Comparison of ENCODE assay signal across 8 cellular contexts in the genomic region with DNA sequence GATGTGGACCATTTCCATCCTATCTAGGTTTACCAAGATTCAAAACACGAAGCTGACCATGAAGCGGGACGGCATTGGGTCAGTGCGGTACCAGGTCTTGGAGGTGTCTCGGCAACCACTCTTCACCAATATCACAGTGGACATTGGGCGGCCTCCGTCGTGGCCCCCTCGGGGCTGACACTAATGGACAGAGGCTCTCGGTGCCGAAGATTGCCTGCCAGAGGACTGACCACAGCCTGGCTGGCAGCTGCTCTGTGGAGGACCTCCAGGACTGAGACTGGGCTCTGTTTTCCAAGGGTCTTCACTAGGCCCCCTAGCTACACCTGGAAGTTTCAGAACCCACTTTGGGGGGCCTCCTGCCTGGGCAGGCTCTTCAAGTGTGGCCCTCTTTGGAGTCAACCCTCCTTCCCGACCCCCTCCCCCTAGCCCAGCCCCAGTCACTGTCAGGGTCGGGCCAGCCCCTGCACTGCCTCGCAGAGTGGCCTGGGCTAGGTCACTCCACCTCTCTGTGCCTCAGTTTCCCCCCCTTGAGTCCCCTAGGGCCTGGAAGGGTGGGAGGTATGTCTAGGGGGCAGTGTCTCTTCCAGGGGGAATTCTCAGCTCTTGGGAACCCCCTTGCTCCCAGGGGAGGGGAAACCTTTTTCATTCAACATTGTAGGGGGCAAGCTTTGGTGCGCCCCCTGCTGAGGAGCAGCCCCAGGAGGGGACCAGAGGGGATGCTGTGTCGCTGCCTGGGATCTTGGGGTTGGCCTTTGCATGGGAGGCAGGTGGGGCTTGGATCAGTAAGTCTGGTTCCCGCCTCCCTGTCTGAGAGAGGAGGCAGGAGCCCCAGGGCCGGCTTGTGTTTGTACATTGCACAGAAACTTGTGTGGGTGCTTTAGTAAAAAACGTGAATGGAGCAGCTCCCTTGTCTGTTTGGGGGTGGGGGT. TPM values are rescaled to one million over a fixed set of nuclear protein-coding genes. Genes with fewer than 3 reads are reported as not detected.
DNase-seq lines count a peak whose midpoint lies in the region; ATAC-seq and TF ChIP-seq lines count a peak whose summit lies in the region.

No MANE protein-coding gene starts in this region.

- H3K9me3 Mint-ChIP-seq in GM23338 (no peaks in the 10 kb centered on the region), T-cell (no peaks in the 10 kb centered on the region)

- no peaks in the 10 kb centered on the region for H3K36me3 ChIP-seq in GM23338 (ENCODE audit: insufficient read depth)
- H3K36me3 ChIP-seq in gastroesophageal sphincter: peaks cover 0 to 10% of the 10 kb centered on the region in 2 donors
- peaks cover 11% of the 10 kb centered on the region for H3K36me3 ChIP-seq in skeletal muscle satellite cell (ENCODE audit: insufficient read depth, low read length)

- H3K79me2 ChIP-seq in GM23338 (replicated peaks; ENCODE audit: insufficient read depth): no peaks in the 10 kb centered on the region

- H3K4me3 Mint-ChIP-seq in GM23338 (peak overlapping the region; percentile 87), T-cell (peak overlapping the region; percentile 90 to 94 (median 92))

- H3K4me3 ChIP-seq in GM23338 (peak overlapping the region; percentile 82), gastroesophageal sphincter (peak overlapping the region; percentile 52 to 74), skeletal muscle satellite cell (ENCODE audit: low read length) (peak overlapping the region; percentile 81)

- TF ChIP-seq POLR2A in gastroesophageal sphincter (IDR thresholded peaks at IDR 0.05): no peak

- POLR2A ChIA-PET in T-cell (lab: Charles Lee): interaction anchor here in 1 of 2 donors (0.5 kb wide), 1 partner anchor 314 kb away, joined by 4 read pairs; no protein-coding TSS in a partner anchor

- no peak for DNase-seq in GM23338 (ENCODE audit: low spot score)
- DNase-seq in T-cell: no peak
- no peak for DNase-seq in GM19238 (ENCODE audit: insufficient read length, low spot score)
- DNase-seq in SW480 (ENCODE audit: low spot score): no peak
- no peak for DNase-seq in NOMO-1 (lab: John Stamatoyannopoulos, UW; ENCODE audit: unreplicated experiment in 2 of 2)

- peaks cover 10% of the 10 kb centered on the region for H3K4me1 ChIP-seq in GM23338 (ENCODE audit: insufficient read depth)
- peaks cover 0 to 22% (median 7%) of the 10 kb centered on the region in 3 donors for H3K4me1 ChIP-seq in gastroesophageal sphincter
- H3K4me1 ChIP-seq in skeletal muscle satellite cell (ENCODE audit: control insufficient read depth, insufficient read depth, low read length): peaks cover 12% of the 10 kb centered on the region

- peak overlapping the region; percentile 80 for H3K9ac ChIP-seq in skeletal muscle satellite cell (ENCODE audit: low read depth, low read length)

- peaks cover 11% of the 10 kb centered on the region for H3K36me3 Mint-ChIP-seq in GM23338 (ENCODE audit: low read depth)
- no peaks in the 10 kb centered on the region for H3K36me3 Mint-ChIP-seq in T-cell

- peaks cover 42% of the 10 kb centered on the region for H3K27me3 Mint-ChIP-seq in GM23338 (ENCODE audit: insufficient read depth, low read depth, poor library complexity)
- H3K27me3 Mint-ChIP-seq in T-cell: no peaks in the 10 kb centered on the region

- peak overlapping the region; percentile 72; the same call in 1 of the 2 replicates for H3K27ac ChIP-seq in GM23338 (ENCODE audit: low read depth)
- H3K27ac ChIP-seq in gastroesophageal sphincter: peak overlapping the region; percentile 11 to 84 (median 80)

- H3F3A ChIP-seq in GM23338 (replicated peaks; ENCODE audit: low read depth): peaks cover 21% of the 10 kb centered on the region

- no peak for TF ChIP-seq EP300 in gastroesophageal sphincter (IDR thresholded peaks at IDR 0.05)

- no peaks in the 10 kb centered on the region for H3K9me2 ChIP-seq in GM23338 (ENCODE audit: insufficient read depth)

- peaks cover 18% of the 10 kb centered on the region for H3K4me1 Mint-ChIP-seq in GM23338
- peaks cover 12 to 16% (median 12%) of the 10 kb centered on the region in 3 donors for H3K4me1 Mint-ChIP-seq in T-cell

- H2AFZ ChIP-seq in GM23338: peak overlapping the region; percentile 96; the same call in 1 of the 2 replicates

- peak; percentile 0; the same call in 2 of the 3 replicates for ATAC-seq in GM23338
- no peak for ATAC-seq in T-cell (replicated peaks in 1 of 4)
- ATAC-seq in gastroesophageal sphincter: no peak
- no peak for ATAC-seq in HG03280 (IDR thresholded peaks at IDR 0.05; ENCODE audit: unreplicated experiment)

- CTCF ChIA-PET in T-cell (lab: Charles Lee): no interaction called here

- TF ChIP-seq CTCF in GM23338 (conservative IDR thresholded peaks at IDR 0.05; ENCODE audit: low read depth in 2 of 2) (peak in 1 of 2 experiments; percentile 22; a peak in 2 of 4 replicates), gastroesophageal sphincter (IDR thresholded peaks at IDR 0.05) (no peak)

- H4K20me1 ChIP-seq in GM23338 (replicated peaks; ENCODE audit: insufficient read depth): no peaks in the 10 kb centered on the region

- H3K27me3 ChIP-seq in GM23338 (ENCODE audit: insufficient read depth): peaks cover 11% of the 10 kb centered on the region; the same call in 1 of the 2 replicates
- no peaks in the 10 kb centered on the region for H3K27me3 ChIP-seq in gastroesophageal sphincter
- no peaks in the 10 kb centered on the region for H3K27me3 ChIP-seq in skeletal muscle satellite cell (ENCODE audit: control insufficient read depth, insufficient read depth, low read length)

- H3K4me2 ChIP-seq in GM23338 (peak overlapping the region; percentile 97), skeletal muscle satellite cell (ENCODE audit: low read length) (peak overlapping the region; percentile 98)

- no peaks in the 10 kb centered on the region for H3K9me3 ChIP-seq in gastroesophageal sphincter
- H3K9me3 ChIP-seq in skeletal muscle satellite cell (replicated peaks; ENCODE audit: low read length): no peaks in the 10 kb centered on the region

- peak overlapping the region; percentile 59; the same call in 1 of the 2 replicates for H3K27ac Mint-ChIP-seq in GM23338
- H3K27ac Mint-ChIP-seq in T-cell: no peak overlapping the region

- 0 to 20% methylated on average over 1 of the region's 19 CpGs for WGBS in gastroesophageal sphincter (ENCODE audit: low coverage in 1 of 2), 2 donors

TF ChIP-seq in GM23338, 12 proteins besides CTCF, POLR2A, EP300 and RAD21:
- TF ChIP-seq CREB1 (CRISPR knock-in tag; IDR thresholded peaks at IDR 0.05; ENCODE audit: low read depth) (no peak), EZH2phosphoT487 (IDR thresholded peaks at IDR 0.05; ENCODE audit: unreplicated experiment) (no peak)

RNA-seq across cellular contexts. Expression of a gene that starts 0.9 kb away (rescaled TPM):
- total RNA-seq in GM23338 (2014; rRNA removed; shearing (Covaris generic)): 8.3 and 9.5 TPM in 2 replicates
- polyA plus RNA-seq in GM23338 (2016; fragmentation: Nextera tagmentation; extraction: Ambion mirVana): 13.4 and 17.2 TPM in 2 replicates
- 1 to 10 TPM in 3 of 5 donors, under 1 TPM in 2; 0.50 to 4.3 (median 1.7) TPM for total RNA-seq in T-cell
- 1 to 10 TPM; 5.0 to 6.2 (median 5.5) TPM for total RNA-seq in gastroesophageal sphincter
- 2.3 and 5.0 TPM in 2 replicates for total RNA-seq in skeletal muscle satellite cell (2012; rRNA removed)

RNA-seq across cellular contexts. Expression of a gene that starts 11.5 kb away (rescaled TPM):
- total RNA-seq in GM23338 (2014; rRNA removed; shearing (Covaris generic)): 52.7 and 63.1 TPM in 2 replicates
- polyA plus RNA-seq in GM23338 (2016; fragmentation: Nextera tagmentation; extraction: Ambion mirVana): 22.4 and 22.8 TPM in 2 replicates
- total RNA-seq in T-cell: 1 to 10 TPM; 1.2 to 5.3 (median 3.1) TPM
- 100 to 1,000 TPM in 1 of 4 donors, 10 to 100 TPM in 3; 34.4 to 129 (median 37.6) TPM for total RNA-seq in gastroesophageal sphincter
- 72.8 and 94.4 TPM in 2 replicates for total RNA-seq in skeletal muscle satellite cell (2012; rRNA removed)

RNA-seq across cellular contexts. Expression of a gene that starts 15.8 kb away (rescaled TPM):
- total RNA-seq in GM23338 (2014; rRNA removed; shearing (Covaris generic)): 112 and 116 TPM in 2 replicates
- polyA plus RNA-seq in GM23338 (2016; fragmentation: Nextera tagmentation; extraction: Ambion mirVana): 142 and 149 TPM in 2 replicates
- total RNA-seq in T-cell (10 to 100 TPM; 57.5 to 88.6 (median 69.5) TPM), gastroesophageal sphincter (100 to 1,000 TPM in 1 of 4 donors, 10 to 100 TPM in 3; 67.9 to 107 (median 89.9) TPM)
- 75.8 and 112 TPM in 2 replicates for total RNA-seq in skeletal muscle satellite cell (2012; rRNA removed)

RNA-seq across cellular contexts. Expression of a gene that starts 20.7 kb away (rescaled TPM):
- 68.2 and 90.3 TPM in 2 replicates for total RNA-seq in GM23338 (2014; rRNA removed; shearing (Covaris generic))
- 32.1 and 35.6 TPM in 2 replicates for polyA plus RNA-seq in GM23338 (2016; fragmentation: Nextera tagmentation; extraction: Ambion mirVana)
- total RNA-seq in T-cell: 10 to 100 TPM; 22.1 to 46.6 (median 41.8) TPM
- total RNA-seq in gastroesophageal sphincter: 10 to 100 TPM; 23.5 to 41.9 (median 32.5) TPM
- total RNA-seq in skeletal muscle satellite cell (2012; rRNA removed): 18.1 and 19.8 TPM in 2 replicates

RNA-seq across cellular contexts. Expression of a gene that starts 40.7 kb away (rescaled TPM):
- 14.6 and 20.0 TPM in 2 replicates for total RNA-seq in GM23338 (2014; rRNA removed; shearing (Covaris generic))
- polyA plus RNA-seq in GM23338 (2016; fragmentation: Nextera tagmentation; extraction: Ambion mirVana): 12.2 and 14.4 TPM in 2 replicates
- 1 to 10 TPM in 4 of 5 donors, not detected in 1; 1.4 to 8.2 (median 6.3) TPM for total RNA-seq in T-cell
- total RNA-seq in gastroesophageal sphincter: 10 to 100 TPM in 1 of 4 donors, 1 to 10 TPM in 3; 1.8 to 14.2 (median 7.5) TPM
- 1.8 and 3.1 TPM in 2 replicates for total RNA-seq in skeletal muscle satellite cell (2012; rRNA removed)
